ENCODE assay signal across 28 cellular contexts in genomic region chr4:94764069-94764468, GRCh38. TPM values are rescaled to one million over a fixed set of nuclear protein-coding genes. Genes with fewer than 3 reads are reported as not detected.
"Had no signal": no experiment of that assay in that cellular context is flagged by ENCODE, and none has a peak within 500 bp of the region (broad histone marks: within the 10 kb centered on the region; RNA-seq: fewer than 3 reads in every experiment).

No MANE protein-coding gene starts in this region.

- H3K79me2 ChIP-seq: parathyroid adenoma had no signal

- H3K4me1 Mint-ChIP-seq: nephron had no signal

- H3K27ac ChIP-seq: left lung, lower lobe of right lung, neural progenitor cell, neutrophil, parathyroid adenoma, right atrium auricular region, right lobe of liver, stomach, testis, thyroid gland, transverse colon, upper lobe of left lung, vagina had no signal

- H3K36me3 ChIP-seq: left lung, lower lobe of right lung, neural progenitor cell, neutrophil, right atrium auricular region, right lobe of liver, stomach, thyroid gland, transverse colon, upper lobe of left lung, vagina had no signal

- H3K27ac Mint-ChIP-seq: naive thymus-derived CD8-positive, alpha-beta T cell; nephron; neural progenitor cell; stimulated activated naive B cell treated with anti-CD40 and anti-IgM and Interleukin-4, amounts not matched to agents 10 μg/mL and 1 μg/mL and 100 μg/mL, for 72 hours had no signal

- FAIRE-seq: kidney had no signal

- H3K4me3 Mint-ChIP-seq: naive thymus-derived CD8-positive, alpha-beta T cell; nephron; neural progenitor cell; stimulated activated naive B cell treated with anti-CD40 and anti-IgM and Interleukin-4, amounts not matched to agents 10 μg/mL and 1 μg/mL and 100 μg/mL, for 72 hours had no signal

- H3K9ac ChIP-seq: neural progenitor cell, parathyroid adenoma had no signal

- ATAC-seq: left colon; left lung; lower lobe of right lung; naive thymus-derived CD8-positive, alpha-beta T cell; right lobe of liver; stimulated activated naive B cell treated with anti-CD40 and anti-IgM and Interleukin-4, amounts not matched to agents 10 μg/mL and 1 μg/mL and 100 μg/mL, for 72 hours; stimulated activated naive CD8-positive, alpha-beta T cell treated with anti-CD3 and anti-CD28 coated beads, Interleukin-15, Interleukin-2, amounts not matched to agents 100 U/mL and 50 U/mL, for 24 hours had no signal

- H3K4me1 ChIP-seq: left lung, lower lobe of right lung, neural progenitor cell, parathyroid adenoma, right atrium auricular region, right lobe of liver, thyroid gland, vagina had no signal

- H3K9me3 Mint-ChIP-seq: nephron, neural progenitor cell had no signal

- H3K4me3 ChIP-seq: left lung, lower lobe of right lung, neural progenitor cell, right atrium auricular region, right lobe of liver, smooth muscle cell, stomach, testis, thyroid gland, transverse colon, upper lobe of left lung, vagina had no signal

- H3K36me3 Mint-ChIP-seq: naive thymus-derived CD8-positive, alpha-beta T cell; neural progenitor cell; stimulated activated naive B cell treated with anti-CD40 and anti-IgM and Interleukin-4, amounts not matched to agents 10 μg/mL and 1 μg/mL and 100 μg/mL, for 72 hours had no signal

- H3K9me3 ChIP-seq: left lung, lower lobe of right lung, neutrophil, right atrium auricular region, right lobe of liver, stomach, testis, thyroid gland, transverse colon, upper lobe of left lung, vagina had no signal

- H2AFZ ChIP-seq: neural progenitor cell, parathyroid adenoma had no signal

- DNase-seq: hippocampal formation; kidney; left colon; left lung; lower lobe of right lung; mammary epithelial cell; mesenchymal stem cell; naive thymus-derived CD8-positive, alpha-beta T cell; occipital lobe; right lobe of liver; stimulated activated CD4-positive, alpha-beta T cell treated with anti-CD3 and anti-CD28 coated beads, Interleukin-1b, Interleukin-23, amount 100 ng/mL, for 48 hours; stimulated activated CD4-positive, alpha-beta T cell treated with anti-CD3 and anti-CD28 coated beads, Interleukin-2, amount 100 ng/mL, for 48 hours; stimulated activated CD4-positive, alpha-beta T cell treated with anti-CD3 and anti-CD28 coated beads, Interleukin-4, amount 100 ng/mL, for 4 hours; stimulated activated CD8-positive, alpha-beta memory T cell treated with anti-CD3 and anti-CD28 coated beads, Interleukin-4, amount 100 ng/mL, for 48 hours; stimulated activated naive B cell treated with anti-CD40 and anti-IgM and Interleukin-4, amounts not matched to agents 10 μg/mL and 1 μg/mL and 100 μg/mL, for 72 hours; stimulated activated naive CD8-positive, alpha-beta T cell treated with anti-CD3 and anti-CD28 coated beads, Interleukin-15, Interleukin-2, amounts not matched to agents 100 U/mL and 50 U/mL, for 24 hours; stomach; testis; thyroid gland; transverse colon; upper lobe of left lung had no signal

- H3K27me3 ChIP-seq: right lobe of liver, testis, thyroid gland, vagina had no signal

- H3K4me2 ChIP-seq: neural progenitor cell, smooth muscle cell had no signal

RNA-seq across cellular contexts. Expression of gene BMPR1B, which starts 6.3 kb away (rescaled TPM):
- total RNA-seq: naive thymus-derived CD8-positive, alpha-beta T cell had no signal
- polyA plus RNA-seq: naive thymus-derived CD8-positive, alpha-beta T cell had no signal
